18 cellular contexts compared by ENCODE assay signal in genomic region chr1:168801032-168801745, GRCh38.
DNase-seq lines count a peak whose midpoint lies in the region; ATAC-seq and TF ChIP-seq lines count a peak whose summit lies in the region.
"Had no signal": no experiment of that assay in that cellular context is flagged by ENCODE, and none has a peak within 500 bp of the region (broad histone marks: within the 10 kb centered on the region; RNA-seq: fewer than 3 reads in every experiment).

No MANE protein-coding gene starts in this region.

- ATAC-seq in GM21423 (IDR thresholded peaks at IDR 0.05; ENCODE audit: unreplicated experiment) (no peak), HG03354 (IDR thresholded peaks at IDR 0.05; ENCODE audit: poor library complexity, severe bottlenecking, unreplicated experiment) (no peak), HG02759 (IDR thresholded peaks at IDR 0.05; ENCODE audit: unreplicated experiment) (no peak)
- ATAC-seq: stimulated activated naive CD8-positive, alpha-beta T cell treated with anti-CD3 and anti-CD28 coated beads, Interleukin-15, amount 100 ng/mL, for 72 hours; upper lobe of right lung had no signal

- TF ChIP-seq CTCF in 22Rv1 (IDR thresholded peaks at IDR 0.05), result no peak
- no peak for TF ChIP-seq CTCF in liver (IDR thresholded peaks at IDR 0.05; ENCODE audit: low read depth, low read length, missing input control)

- peak; percentile 44 to 49 for TF ChIP-seq RAD21 in liver (IDR thresholded peaks at IDR 0.05)

- peaks cover 3 to 32% (median 26%) of the 10 kb centered on the region in 4 donors for H3K4me1 ChIP-seq in liver (ENCODE audit: control insufficient read depth in 4 of 4, insufficient read depth in 4 of 4, low read length in 3 of 4)
- H3K4me1 ChIP-seq: right atrium auricular region, upper lobe of right lung had no signal

- 28% methylated on average over 3 of the region's 3 CpGs for WGBS in liver

- H3K27me3 ChIP-seq in liver (ENCODE audit: control insufficient read depth in 4 of 4, insufficient read depth in 4 of 4, low read length in 3 of 4), result no peaks in the 10 kb centered on the region
- H3K27me3 ChIP-seq: right atrium auricular region, SJCRH30, upper lobe of right lung had no signal

- H3K36me3 ChIP-seq in liver (ENCODE audit: control insufficient read depth in 4 of 4, insufficient read depth in 3 of 4, low read depth in 1 of 4, low read length in 3 of 4), result no peaks in the 10 kb centered on the region
- H3K36me3 ChIP-seq: right atrium auricular region, SJCRH30, upper lobe of right lung had no signal

- no peak overlapping the region for H3K4me3 ChIP-seq in liver (ENCODE audit: low read depth in 1 of 3, low read length in 3 of 3)
- H3K4me3 ChIP-seq: right atrium auricular region, SJCRH30, upper lobe of right lung had no signal

- DNase-seq in HEK293T (ENCODE audit: extremely low spot score) (peak; percentile 45), NCI-H82 treated with DMSO at 0.1 percent for 48 hours (lab: John Stamatoyannopoulos, UW; ENCODE audit: unreplicated experiment) (peak; percentile 33), GM19238 (ENCODE audit: insufficient read length, low spot score) (no peak)
- DNase-seq: activated CD4-positive, alpha-beta T cell treated with anti-CD3 and anti-CD28 coated beads for 1 hour; activated gamma-delta T cell treated with Interleukin-2 at 50 U/mL for 16 hours; amniotic stem cell; CD8-positive, alpha-beta memory T cell; kidney; NCI-H226; SJCRH30; stimulated activated naive CD8-positive, alpha-beta T cell treated with anti-CD3 and anti-CD28 coated beads, Interleukin-15, amount 100 ng/mL, for 72 hours; upper lobe of right lung had no signal

- H3K9me3 ChIP-seq in liver (ENCODE audit: control insufficient read depth in 4 of 4, low read length in 3 of 4), result no peaks in the 10 kb centered on the region
- H3K9me3 ChIP-seq: right atrium auricular region, SJCRH30, upper lobe of right lung had no signal

- peak overlapping the region; percentile 60 for H3K27ac ChIP-seq in 22Rv1
- peak overlapping the region; percentile 56 for H3K27ac ChIP-seq in liver (ENCODE audit: low read depth in 1 of 2, low read length in 2 of 2)
- H3K27ac ChIP-seq: right atrium auricular region, SJCRH30, upper lobe of right lung had no signal

- H3K9ac ChIP-seq in liver (ENCODE audit: low read depth in 1 of 2, low read length in 2 of 2), result peak overlapping the region in 1 of 2 donors; percentile 7

- POLR2A ChIA-PET in HEK293T (lab: Yijun Ruan, JAX), result no interaction called here

- CTCF ChIA-PET in HEK293T (lab: Yijun Ruan, JAX), result no interaction called here

TF ChIP-seq in HEK293T, 16 proteins besides CTCF, POLR2A, EP300 and RAD21:
- TF ChIP-seq ZNF384 (IDR thresholded peaks at IDR 0.05) (no peak), FOXK2 (IDR thresholded peaks at IDR 0.05) (no peak), ELF4 (IDR thresholded peaks at IDR 0.05) (no peak), TARDBP (IDR thresholded peaks at IDR 0.05) (no peak), L3MBTL2 (conservative IDR thresholded peaks at IDR 0.05) (no peak), SUZ12 (IDR thresholded peaks at IDR 0.05) (no peak), FOXM1 (IDR thresholded peaks at IDR 0.05; ENCODE audit: borderline replicate concordance) (no peak), HDGF (IDR thresholded peaks at IDR 0.05; ENCODE audit: borderline replicate concordance) (no peak), LEF1 (IDR thresholded peaks at IDR 0.05; ENCODE audit: borderline replicate concordance) (no peak), NFRKB (IDR thresholded peaks at IDR 0.05) (no peak), BHLHE40 (IDR thresholded peaks at IDR 0.05; ENCODE audit: borderline replicate concordance) (no peak), SP1 (IDR thresholded peaks at IDR 0.05) (no peak), ARNT (IDR thresholded peaks at IDR 0.05) (no peak), FOXA1 (IDR thresholded peaks at IDR 0.05) (no peak), PKNOX1 (IDR thresholded peaks at IDR 0.05) (no peak), CTBP1 (IDR thresholded peaks at IDR 0.05; ENCODE audit: borderline replicate concordance) (no peak; the same call in 1 of the 2 replicates)
TF ChIP-seq in HEK293T: peak in this region for 0.

TF ChIP-seq in liver, 16 proteins besides CTCF, POLR2A, EP300 and RAD21:
- no peak for TF ChIP-seq HNF4G (IDR thresholded peaks at IDR 0.05)
- TF ChIP-seq HNF4A (conservative IDR thresholded peaks at IDR 0.05), result peak; percentile 70 to 83
- TF ChIP-seq SP1 (IDR thresholded peaks at IDR 0.05), result no peak
- peak; percentile 60 for TF ChIP-seq REST (IDR thresholded peaks at IDR 0.05)
- TF ChIP-seq TAF1 (conservative IDR thresholded peaks at IDR 0.05), result no peak
- TF ChIP-seq MAX (IDR thresholded peaks at IDR 0.05), result peak; percentile 40
- no peak for TF ChIP-seq GABPA (IDR thresholded peaks at IDR 0.05 in 1 of 2, conservative IDR thresholded peaks at IDR 0.05 in 1 of 2)
- TF ChIP-seq RXRA (IDR thresholded peaks at IDR 0.05), result peak in 1 of 2 donors; percentile 63
- TF ChIP-seq FOXA2 (IDR thresholded peaks at IDR 0.05), result no peak
- peak; percentile 45 for TF ChIP-seq ZBTB33 (IDR thresholded peaks at IDR 0.05)
- peak; percentile 35 for TF ChIP-seq FOXA1 (IDR thresholded peaks at IDR 0.05)
- TF ChIP-seq NR2F2 (IDR thresholded peaks at IDR 0.05), result no peak
- peak; percentile 91 for TF ChIP-seq YY1 (IDR thresholded peaks at IDR 0.05)
- TF ChIP-seq ATF3 (IDR thresholded peaks at IDR 0.05), result peak; percentile 86
- TF ChIP-seq JUND (IDR thresholded peaks at IDR 0.05), result peak; percentile 97 to 98
